In the genomic region with DNA sequence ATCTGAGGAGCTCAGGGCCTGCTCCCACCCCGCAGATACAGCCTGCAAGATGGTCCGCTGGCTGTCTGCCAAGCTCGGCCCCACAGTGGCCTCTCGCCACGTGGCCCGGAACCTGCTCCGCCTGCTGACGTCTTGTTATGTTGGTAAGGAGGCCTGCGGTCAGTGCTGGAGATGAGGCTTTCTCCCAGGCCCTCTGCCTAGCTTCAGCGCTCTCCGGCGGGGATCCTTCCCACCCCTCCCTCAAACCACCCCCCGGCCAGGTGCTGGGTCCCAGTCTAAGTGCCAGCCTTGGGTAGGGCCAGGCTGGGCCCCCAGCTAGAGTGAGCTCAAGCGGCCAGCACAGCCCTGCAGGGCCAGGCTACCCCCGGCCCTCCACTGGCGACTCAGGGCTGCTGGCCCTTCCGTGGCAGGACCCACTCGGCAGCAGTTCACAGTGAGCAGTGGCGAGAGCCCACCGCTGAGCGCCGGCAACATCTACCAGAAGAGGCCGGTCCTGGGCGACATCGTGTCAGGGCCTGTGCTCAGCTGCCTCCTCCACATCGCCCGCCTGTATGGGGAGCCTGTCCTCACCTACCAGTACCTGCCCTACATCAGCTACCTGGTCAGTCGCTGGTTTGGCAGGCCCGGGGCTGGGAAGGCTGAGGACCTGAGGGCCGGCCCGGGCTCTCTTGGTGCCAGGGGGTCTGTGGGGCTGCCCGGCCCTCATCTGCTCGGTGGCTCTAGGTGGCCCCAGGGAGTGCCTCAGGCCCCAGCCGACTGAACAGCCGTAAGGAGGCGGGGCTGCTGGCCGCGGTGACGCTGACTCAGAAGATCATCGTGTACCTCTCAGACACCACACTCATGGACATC, we compare ENCODE assay signal across 1 cellular context.
TF ChIP-seq lines count a peak whose summit lies in the region.

No MANE protein-coding gene starts in this region.

TF ChIP-seq in HCT116, 20 proteins besides CTCF, POLR2A, EP300 and RAD21 (continued from another document):
- TF ChIP-seq, protein P1, sequence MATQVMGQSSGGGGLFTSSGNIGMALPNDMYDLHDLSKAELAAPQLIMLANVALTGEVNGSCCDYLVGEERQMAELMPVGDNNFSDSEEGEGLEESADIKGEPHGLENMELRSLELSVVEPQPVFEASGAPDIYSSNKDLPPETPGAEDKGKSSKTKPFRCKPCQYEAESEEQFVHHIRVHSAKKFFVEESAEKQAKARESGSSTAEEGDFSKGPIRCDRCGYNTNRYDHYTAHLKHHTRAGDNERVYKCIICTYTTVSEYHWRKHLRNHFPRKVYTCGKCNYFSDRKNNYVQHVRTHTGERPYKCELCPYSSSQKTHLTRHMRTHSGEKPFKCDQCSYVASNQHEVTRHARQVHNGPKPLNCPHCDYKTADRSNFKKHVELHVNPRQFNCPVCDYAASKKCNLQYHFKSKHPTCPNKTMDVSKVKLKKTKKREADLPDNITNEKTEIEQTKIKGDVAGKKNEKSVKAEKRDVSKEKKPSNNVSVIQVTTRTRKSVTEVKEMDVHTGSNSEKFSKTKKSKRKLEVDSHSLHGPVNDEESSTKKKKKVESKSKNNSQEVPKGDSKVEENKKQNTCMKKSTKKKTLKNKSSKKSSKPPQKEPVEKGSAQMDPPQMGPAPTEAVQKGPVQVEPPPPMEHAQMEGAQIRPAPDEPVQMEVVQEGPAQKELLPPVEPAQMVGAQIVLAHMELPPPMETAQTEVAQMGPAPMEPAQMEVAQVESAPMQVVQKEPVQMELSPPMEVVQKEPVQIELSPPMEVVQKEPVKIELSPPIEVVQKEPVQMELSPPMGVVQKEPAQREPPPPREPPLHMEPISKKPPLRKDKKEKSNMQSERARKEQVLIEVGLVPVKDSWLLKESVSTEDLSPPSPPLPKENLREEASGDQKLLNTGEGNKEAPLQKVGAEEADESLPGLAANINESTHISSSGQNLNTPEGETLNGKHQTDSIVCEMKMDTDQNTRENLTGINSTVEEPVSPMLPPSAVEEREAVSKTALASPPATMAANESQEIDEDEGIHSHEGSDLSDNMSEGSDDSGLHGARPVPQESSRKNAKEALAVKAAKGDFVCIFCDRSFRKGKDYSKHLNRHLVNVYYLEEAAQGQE (IDR thresholded peaks at IDR 0.05; ENCODE audit: low read depth), result no peak
- no peak for TF ChIP-seq EGR1 (IDR thresholded peaks at IDR 0.05; ENCODE audit: low read depth)
- no peak for TF ChIP-seq CEBPB (IDR thresholded peaks at IDR 0.05; ENCODE audit: low read depth)
- TF ChIP-seq ELF1 (IDR thresholded peaks at IDR 0.05; ENCODE audit: borderline replicate concordance, low read depth), result no peak
